In the genomic region with DNA sequence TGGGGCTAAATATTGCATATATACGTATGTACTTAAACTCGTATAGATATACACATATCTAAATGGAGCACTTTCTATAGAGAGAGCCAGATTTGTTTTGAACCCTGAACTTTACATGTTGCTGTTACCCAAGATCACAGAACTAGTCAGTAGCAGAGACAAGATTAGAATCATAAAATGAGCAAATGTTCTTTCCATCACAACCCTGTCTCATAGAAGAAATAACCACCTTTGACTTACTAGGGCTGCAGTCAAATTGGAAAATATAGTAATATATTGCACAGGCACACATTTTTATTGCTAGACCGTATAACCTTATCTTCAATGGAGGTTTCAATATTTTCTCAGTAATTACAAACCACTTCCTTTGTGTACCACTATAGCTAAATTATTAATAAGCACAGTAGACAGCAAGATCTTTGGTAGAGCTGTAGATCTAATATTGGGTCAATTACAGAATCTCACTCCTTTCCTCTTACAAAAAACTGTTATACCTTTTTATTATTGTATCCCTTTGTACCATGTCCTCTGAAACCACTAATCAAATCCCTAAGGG, we compare ENCODE assay signal across 28 cellular contexts.
"Had no signal": no experiment of that assay in that cellular context is flagged by ENCODE, and none has a peak within 500 bp of the region (broad histone marks: within the 10 kb centered on the region; RNA-seq: fewer than 3 reads in every experiment).

No MANE protein-coding gene starts in this region.

- H3K36me3 ChIP-seq: ascending aorta, breast epithelium, cardiac muscle cell, esophagus muscularis mucosa, gastrocnemius medialis, heart left ventricle had no signal

- H3K9me3 Mint-ChIP-seq: activated naive CD4-positive, alpha-beta T cell treated with anti-CD3 and anti-CD28 coated beads for 36 hours; activated T-cell treated with anti-CD3 and anti-CD28 coated beads, Interleukin-2, amount 50 U/mL, for 4 hours; activated T-helper 2 cell treated with anti-CD3 and anti-CD28 coated beads, Interferon-gamma antibody, Interleukin-2, Interleukin-4, amounts not matched to agents 10 μg/mL and 5 μg/mL and 100 μg/mL, durations not matched to agents 14 hours and 24 hours and 36 hours; brain; effector memory CD8-positive, alpha-beta T cell had no signal

- H3K4me1 ChIP-seq: ascending aorta, breast epithelium, esophagus muscularis mucosa, foreskin keratinocyte, gastrocnemius medialis had no signal

- H3K4me3 Mint-ChIP-seq: activated CD4-positive, alpha-beta memory T cell treated with anti-CD3 and anti-CD28 coated beads, Interleukin-2, amount 10 ng/mL, durations not matched to agents 7 days and 5 days; activated CD4-positive, alpha-beta T cell treated with anti-CD3 and anti-CD28 coated beads for 36 hours; activated CD4-positive, alpha-beta T cell treated with anti-CD3 and anti-CD28 coated beads, Interleukin-2, amount 10 ng/mL, durations not matched to agents 7 days and 5 days; activated naive CD4-positive, alpha-beta T cell treated with anti-CD3 and anti-CD28 coated beads for 36 hours; activated naive CD8-positive, alpha-beta T cell treated with anti-CD3 and anti-CD28 coated beads, Interleukin-2, amount 10 ng/mL, durations not matched to agents 7 days and 5 days; activated T-cell treated with anti-CD3 and anti-CD28 coated beads, Interleukin-2, amount 50 U/mL, for 4 hours; brain; effector memory CD8-positive, alpha-beta T cell had no signal

- ATAC-seq: activated CD4-positive, alpha-beta T cell treated with anti-CD3 and anti-CD28 coated beads for 36 hours; activated naive CD4-positive, alpha-beta T cell treated with anti-CD3 and anti-CD28 coated beads, Interleukin-2, amount 50 U/mL, for 72 hours; activated T-cell treated with anti-CD3 and anti-CD28 coated beads, Interleukin-2, amount 50 U/mL, for 4 hours; effector memory CD8-positive, alpha-beta T cell; foreskin keratinocyte; gastrocnemius medialis; heart left ventricle had no signal

- H3K4me1 Mint-ChIP-seq: activated CD4-positive, alpha-beta memory T cell treated with anti-CD3 and anti-CD28 coated beads, Interleukin-2, amount 10 ng/mL, durations not matched to agents 7 days and 5 days; activated CD4-positive, alpha-beta T cell treated with anti-CD3 and anti-CD28 coated beads, Interleukin-2, amount 10 ng/mL, durations not matched to agents 7 days and 5 days; brain had no signal

- H3K27ac Mint-ChIP-seq: activated CD4-positive, alpha-beta memory T cell treated with anti-CD3 and anti-CD28 coated beads, Interleukin-2, amount 10 ng/mL, durations not matched to agents 7 days and 5 days; activated CD4-positive, alpha-beta T cell treated with anti-CD3 and anti-CD28 coated beads for 36 hours; activated CD4-positive, alpha-beta T cell treated with anti-CD3 and anti-CD28 coated beads, Interleukin-2, amount 10 ng/mL, durations not matched to agents 7 days and 5 days; activated naive CD4-positive, alpha-beta T cell treated with anti-CD3 and anti-CD28 coated beads for 36 hours; activated naive CD4-positive, alpha-beta T cell treated with anti-CD3 and anti-CD28 coated beads, Interleukin-2, amount 50 U/mL, for 72 hours; activated naive CD8-positive, alpha-beta T cell treated with anti-CD3 and anti-CD28 coated beads, Interleukin-2, amount 10 ng/mL, durations not matched to agents 7 days and 5 days; activated T-helper 2 cell treated with anti-CD3 and anti-CD28 coated beads, Interferon-gamma antibody, Interleukin-2, Interleukin-4, amounts not matched to agents 10 μg/mL and 5 μg/mL and 100 μg/mL, durations not matched to agents 14 hours and 24 hours and 36 hours; brain; effector memory CD8-positive, alpha-beta T cell had no signal

- H3K27me3 Mint-ChIP-seq: activated CD4-positive, alpha-beta memory T cell treated with anti-CD3 and anti-CD28 coated beads, Interleukin-2, amount 10 ng/mL, durations not matched to agents 7 days and 5 days; activated CD4-positive, alpha-beta T cell treated with anti-CD3 and anti-CD28 coated beads for 36 hours; activated CD4-positive, alpha-beta T cell treated with anti-CD3 and anti-CD28 coated beads, Interleukin-2, amount 10 ng/mL, durations not matched to agents 7 days and 5 days; activated naive CD8-positive, alpha-beta T cell treated with anti-CD3 and anti-CD28 coated beads, Interleukin-2, amount 10 ng/mL, durations not matched to agents 7 days and 5 days; brain; effector memory CD8-positive, alpha-beta T cell had no signal

- DNase-seq: activated CD4-positive, alpha-beta memory T cell treated with anti-CD3 and anti-CD28 coated beads, Interleukin-2, amount 10 ng/mL, durations not matched to agents 7 days and 5 days; activated CD4-positive, alpha-beta T cell treated with anti-CD3 and anti-CD28 coated beads for 36 hours; activated CD4-positive, alpha-beta T cell treated with anti-CD3 and anti-CD28 coated beads, Interleukin-2, amount 10 ng/mL, durations not matched to agents 7 days and 5 days; activated CD4-positive, alpha-beta T cell treated with anti-CD3 and anti-CD28 coated beads, Interleukin-2, amount 50 U/mL, for 4 hours; activated CD4-positive, CD25-positive, alpha-beta regulatory T cell; activated CD4-positive, CD25-positive, alpha-beta regulatory T cell treated with anti-CD3 and anti-CD28 coated beads, Interleukin-2, amount 50 U/mL, for 72 hours; activated effector memory CD4-positive, alpha-beta T cell treated with anti-CD3 and anti-CD28 coated beads, Interleukin-2, amount 50 U/mL, for 16 hours; activated naive CD4-positive, alpha-beta T cell treated with anti-CD3 and anti-CD28 coated beads for 36 hours; activated naive CD8-positive, alpha-beta T cell treated with anti-CD3 and anti-CD28 coated beads, Interleukin-2, amount 10 ng/mL, durations not matched to agents 7 days and 5 days; activated T-cell treated with anti-CD3 and anti-CD28 coated beads, Interleukin-2, amount 50 U/mL, for 4 hours; central memory CD4-positive, alpha-beta T cell; cerebellar nuclear complex; cortex of kidney; dermis blood vessel endothelial cell; effector CD4-positive, alpha-beta T cell; effector memory CD8-positive, alpha-beta T cell; erythroblast; foreskin keratinocyte; gastrocnemius medialis; glutamatergic neuron; heart left ventricle had no signal

- H3K9me3 ChIP-seq: ascending aorta, breast epithelium, esophagus muscularis mucosa, gastrocnemius medialis, heart left ventricle had no signal

- H3K36me3 Mint-ChIP-seq: brain had no signal

- H3K27ac ChIP-seq: ascending aorta, breast epithelium, cardiac muscle cell, esophagus muscularis mucosa, foreskin keratinocyte, gastrocnemius medialis, heart left ventricle had no signal

- H3K4me3 ChIP-seq: ascending aorta, breast epithelium, cardiac muscle cell, esophagus muscularis mucosa, gastrocnemius medialis, heart left ventricle had no signal

- H3K27me3 ChIP-seq: ascending aorta, breast epithelium, cardiac muscle cell, esophagus muscularis mucosa, foreskin keratinocyte, gastrocnemius medialis, heart left ventricle had no signal
